1 cellular context compared by ENCODE assay signal in the genomic region with DNA sequence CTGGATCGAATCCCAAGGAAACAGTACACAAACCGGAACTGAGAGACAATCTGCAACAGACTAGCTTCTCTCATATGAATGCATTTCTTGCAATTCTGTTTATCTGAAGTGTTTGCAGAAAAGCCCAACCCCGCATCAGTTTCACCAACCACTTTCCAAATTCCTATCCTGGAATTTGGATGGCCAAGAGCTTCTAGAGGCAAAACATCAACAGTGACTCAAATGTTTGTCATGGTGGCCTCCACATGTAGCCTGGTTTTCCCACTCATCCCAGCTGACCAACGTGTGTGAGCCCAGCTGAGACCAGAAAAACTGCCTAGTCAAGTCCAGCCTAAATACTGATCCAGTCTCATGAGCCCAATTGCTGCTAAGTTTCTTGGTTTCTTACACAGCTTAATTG.
TF ChIP-seq lines count a peak whose summit lies in the region.

No MANE protein-coding gene starts in this region.

TF ChIP-seq in IMR-90, 13 proteins besides CTCF, POLR2A, EP300 and RAD21:
- TF ChIP-seq MXI1 (IDR thresholded peaks at IDR 0.05; ENCODE audit: borderline replicate concordance, low read depth, low read length) (peak; percentile 91), FOS (IDR thresholded peaks at IDR 0.05; ENCODE audit: low read depth, low read length) (peak; percentile 65), MAZ (IDR thresholded peaks at IDR 0.05; ENCODE audit: borderline replicate concordance, low read depth, low read length) (no peak), RCOR1 (IDR thresholded peaks at IDR 0.05; ENCODE audit: insufficient replicate concordance, low read length) (peak; percentile 37), MAFK (IDR thresholded peaks at IDR 0.05; ENCODE audit: low read depth, low read length) (peak; percentile 21; the same call in 1 of the 2 replicates), SMC3 (IDR thresholded peaks at IDR 0.05; ENCODE audit: low read depth, low read length) (no peak), BHLHE40 (IDR thresholded peaks at IDR 0.05; ENCODE audit: low read depth, low read length) (0 out of 2 replicates have a peak, but pooled peaks have one; percentile 41), CEBPB (IDR thresholded peaks at IDR 0.05; ENCODE audit: low read depth, low read length) (no peak), RFX5 (IDR thresholded peaks at IDR 0.05; ENCODE audit: low read depth, low read length) (no peak), NFE2L2 (IDR thresholded peaks at IDR 0.05; ENCODE audit: low read depth, low read length) (peak; percentile 66)
- TF ChIP-seq, protein P1, sequence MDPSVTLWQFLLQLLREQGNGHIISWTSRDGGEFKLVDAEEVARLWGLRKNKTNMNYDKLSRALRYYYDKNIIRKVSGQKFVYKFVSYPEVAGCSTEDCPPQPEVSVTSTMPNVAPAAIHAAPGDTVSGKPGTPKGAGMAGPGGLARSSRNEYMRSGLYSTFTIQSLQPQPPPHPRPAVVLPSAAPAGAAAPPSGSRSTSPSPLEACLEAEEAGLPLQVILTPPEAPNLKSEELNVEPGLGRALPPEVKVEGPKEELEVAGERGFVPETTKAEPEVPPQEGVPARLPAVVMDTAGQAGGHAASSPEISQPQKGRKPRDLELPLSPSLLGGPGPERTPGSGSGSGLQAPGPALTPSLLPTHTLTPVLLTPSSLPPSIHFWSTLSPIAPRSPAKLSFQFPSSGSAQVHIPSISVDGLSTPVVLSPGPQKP (IDR thresholded peaks at IDR 0.05; ENCODE audit: borderline replicate concordance, low read depth, low read length): no peak
- TF ChIP-seq, protein P2, sequence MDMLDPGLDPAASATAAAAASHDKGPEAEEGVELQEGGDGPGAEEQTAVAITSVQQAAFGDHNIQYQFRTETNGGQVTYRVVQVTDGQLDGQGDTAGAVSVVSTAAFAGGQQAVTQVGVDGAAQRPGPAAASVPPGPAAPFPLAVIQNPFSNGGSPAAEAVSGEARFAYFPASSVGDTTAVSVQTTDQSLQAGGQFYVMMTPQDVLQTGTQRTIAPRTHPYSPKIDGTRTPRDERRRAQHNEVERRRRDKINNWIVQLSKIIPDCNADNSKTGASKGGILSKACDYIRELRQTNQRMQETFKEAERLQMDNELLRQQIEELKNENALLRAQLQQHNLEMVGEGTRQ (IDR thresholded peaks at IDR 0.05; ENCODE audit: low read depth, low read length): peak; percentile 56
